Comparison of ENCODE assay signal across 1 cellular context in the genomic region with DNA sequence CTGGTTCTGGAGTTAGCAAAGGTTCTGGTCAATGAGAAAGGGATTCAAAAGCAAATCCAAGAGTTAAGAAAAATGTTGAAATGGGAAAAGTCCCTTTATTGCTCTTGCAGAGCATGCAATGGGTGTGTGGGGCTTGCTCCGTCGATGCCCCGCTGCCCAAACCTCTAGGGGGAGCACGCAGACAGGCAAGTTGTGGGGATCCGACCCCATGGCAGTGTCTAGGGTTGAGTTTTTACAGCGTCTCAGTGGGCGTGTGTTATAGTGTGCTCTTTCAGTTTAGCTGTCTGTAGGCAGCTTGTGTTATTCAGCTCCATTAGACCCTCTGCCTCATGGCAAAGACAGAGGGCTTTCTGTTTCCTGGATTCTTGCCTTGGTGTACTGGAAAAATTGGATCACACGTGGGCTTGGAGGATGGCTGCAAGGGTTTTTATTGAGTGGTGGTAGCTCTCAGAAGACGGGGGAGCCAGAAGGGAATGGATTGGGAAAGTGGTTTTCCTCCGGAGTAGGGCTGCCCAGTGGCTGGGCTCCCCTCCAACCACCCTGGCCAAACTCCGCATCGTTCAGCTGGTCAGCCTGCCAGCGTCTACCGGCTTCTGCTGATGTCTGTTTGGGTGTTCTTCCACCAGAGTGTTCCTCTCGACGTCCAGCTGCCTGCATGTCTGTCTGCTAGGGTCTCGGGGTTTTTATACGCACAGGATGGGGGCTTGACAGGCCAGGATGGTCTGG.
A peak's percentile ranks its signal among the peaks of the same experiment; 100 is the strongest.
TF ChIP-seq lines count a peak whose summit lies in the region.

No MANE protein-coding gene starts in this region.

TF ChIP-seq in WTC11, 78 proteins besides CTCF, POLR2A, EP300 and RAD21 (continued from another document):
- TF ChIP-seq, protein P1, sequence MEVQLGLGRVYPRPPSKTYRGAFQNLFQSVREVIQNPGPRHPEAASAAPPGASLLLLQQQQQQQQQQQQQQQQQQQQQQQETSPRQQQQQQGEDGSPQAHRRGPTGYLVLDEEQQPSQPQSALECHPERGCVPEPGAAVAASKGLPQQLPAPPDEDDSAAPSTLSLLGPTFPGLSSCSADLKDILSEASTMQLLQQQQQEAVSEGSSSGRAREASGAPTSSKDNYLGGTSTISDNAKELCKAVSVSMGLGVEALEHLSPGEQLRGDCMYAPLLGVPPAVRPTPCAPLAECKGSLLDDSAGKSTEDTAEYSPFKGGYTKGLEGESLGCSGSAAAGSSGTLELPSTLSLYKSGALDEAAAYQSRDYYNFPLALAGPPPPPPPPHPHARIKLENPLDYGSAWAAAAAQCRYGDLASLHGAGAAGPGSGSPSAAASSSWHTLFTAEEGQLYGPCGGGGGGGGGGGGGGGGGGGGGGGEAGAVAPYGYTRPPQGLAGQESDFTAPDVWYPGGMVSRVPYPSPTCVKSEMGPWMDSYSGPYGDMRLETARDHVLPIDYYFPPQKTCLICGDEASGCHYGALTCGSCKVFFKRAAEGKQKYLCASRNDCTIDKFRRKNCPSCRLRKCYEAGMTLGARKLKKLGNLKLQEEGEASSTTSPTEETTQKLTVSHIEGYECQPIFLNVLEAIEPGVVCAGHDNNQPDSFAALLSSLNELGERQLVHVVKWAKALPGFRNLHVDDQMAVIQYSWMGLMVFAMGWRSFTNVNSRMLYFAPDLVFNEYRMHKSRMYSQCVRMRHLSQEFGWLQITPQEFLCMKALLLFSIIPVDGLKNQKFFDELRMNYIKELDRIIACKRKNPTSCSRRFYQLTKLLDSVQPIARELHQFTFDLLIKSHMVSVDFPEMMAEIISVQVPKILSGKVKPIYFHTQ (CRISPR knock-in tag; IDR thresholded peaks at IDR 0.05) = 0 out of 2 replicates have a peak, but pooled peaks have one; percentile 26
